Comparison of ENCODE assay signal across 11 cellular contexts in genomic region chr13:100513987-100514670, GRCh38.
DNase-seq lines count a peak whose midpoint lies in the region; ATAC-seq and TF ChIP-seq lines count a peak whose summit lies in the region.
"Had no signal": no experiment of that assay in that cellular context is flagged by ENCODE, and none has a peak within 500 bp of the region (broad histone marks: within the 10 kb centered on the region; RNA-seq: fewer than 3 reads in every experiment).

No MANE protein-coding gene starts in this region.

- CTCF ChIA-PET in HCT116 (lab: Charles Lee): interaction anchor here (1.0 to 2.1 kb wide), 14 partner anchors 10 to 747 kb away, joined by 3 to 11 read pairs (median 4); partner anchors contain the start of gene PCCA

- no peak for TF ChIP-seq RAD21 in HCT116 (IDR thresholded peaks at IDR 0.05; ENCODE audit: low read depth)

- H4K20me1 ChIP-seq in HCT116 (ENCODE audit: insufficient read depth) (no peaks in the 10 kb centered on the region), neural progenitor cell (ENCODE audit: low read depth) (no peaks in the 10 kb centered on the region)

- no peaks in the 10 kb centered on the region for H3K9me3 Mint-ChIP-seq in neural progenitor cell
- H3K9me3 Mint-ChIP-seq: activated CD4-positive, alpha-beta T cell treated with anti-CD3 and anti-CD28 coated beads, Interleukin-2, amount 10 ng/mL, durations not matched to agents 7 days and 5 days had no signal

- 0 out of 2 replicates have a peak overlapping the region, but pooled peaks have one; percentile 2 for H3K4me2 ChIP-seq in HCT116 (ENCODE audit: low read length)
- H3K4me2 ChIP-seq in neural progenitor cell: peak overlapping the region; percentile 32

- H3K4me1 ChIP-seq in HCT116 (ENCODE audit: control insufficient read depth in 1 of 2, insufficient read depth in 2 of 2, low read length in 2 of 2): peaks cover 32 to 33% of the 10 kb centered on the region in 2 experiments
- H3K4me1 ChIP-seq in neural progenitor cell: peaks cover 57% of the 10 kb centered on the region
- H3K4me1 ChIP-seq in BE2C: no peaks in the 10 kb centered on the region

- H3K9me3 ChIP-seq in HCT116 (ENCODE audit: control insufficient read depth in 1 of 2, insufficient read depth in 1 of 2, low read depth in 1 of 2, low read length in 2 of 2) (no peaks in the 10 kb centered on the region), neural progenitor cell (ENCODE audit: low read depth) (no peaks in the 10 kb centered on the region), BE2C (no peaks in the 10 kb centered on the region)
- H3K9me3 ChIP-seq: SJSA1 had no signal

- no peak overlapping the region for H3K4me3 ChIP-seq in HCT116 (replicated peaks in 1 of 2; ENCODE audit: low read depth in 1 of 2, low read length in 2 of 2)
- H3K4me3 ChIP-seq in neural progenitor cell: no peak overlapping the region
- H3K4me3 ChIP-seq in BE2C (ENCODE audit: low read depth, low read length): no peak overlapping the region
- H3K4me3 ChIP-seq: SJSA1 had no signal

- RAD21 ChIA-PET in HCT116 (lab: Charles Lee; ENCODE audit: low non-redundant PET in 1 of 2, low total read pairs in 2 of 2, uncharacterized antibody in 2 of 2, unreplicated experiment in 2 of 2): interaction anchor here (1.0 to 1.6 kb wide), 7 partner anchors 71 to 859 kb away, joined by 3 to 5 read pairs (median 4); no protein-coding TSS in a partner anchor

- H3K4me3 Mint-ChIP-seq in neural progenitor cell: peak overlapping the region; percentile 19
- H3K4me3 Mint-ChIP-seq: activated CD4-positive, alpha-beta T cell treated with anti-CD3 and anti-CD28 coated beads, Interleukin-2, amount 10 ng/mL, durations not matched to agents 7 days and 5 days; activated naive CD8-positive, alpha-beta T cell had no signal

- TF ChIP-seq CTCF in HCT116 (IDR thresholded peaks at IDR 0.05 in 2 of 3, conservative IDR thresholded peaks at IDR 0.05 in 1 of 3; ENCODE audit: borderline replicate concordance in 1 of 3, insufficient read depth in 1 of 3, low read depth in 2 of 3, low read length in 2 of 3): no peak
- TF ChIP-seq CTCF in VCaP (conservative IDR thresholded peaks at IDR 0.05): no peak
- no peak for TF ChIP-seq CTCF in neural progenitor cell (IDR thresholded peaks at IDR 0.05)
- TF ChIP-seq CTCF in BE2C (IDR thresholded peaks at IDR 0.05; ENCODE audit: low read depth, low read length): no peak

- TF ChIP-seq POLR2A in HCT116 (IDR thresholded peaks at IDR 0.05; ENCODE audit: borderline replicate concordance, extremely low read depth, insufficient read depth, insufficient read length): no peak

- no TSS peak for BruUV-seq in HCT116 (replicated peaks; lab: Mats Ljungman, UMichigan)

- H3K79me2 ChIP-seq in HCT116 (ENCODE audit: insufficient read depth, low read length) (no peaks in the 10 kb centered on the region), neural progenitor cell (ENCODE audit: low read depth) (peaks cover 3% of the 10 kb centered on the region)

- DNase-seq in HCT116 (ENCODE audit: low read depth, low spot score): no peak
- DNase-seq in NCI-H2029 (lab: John Stamatoyannopoulos, UW): peak; percentile 53
- no peak for DNase-seq in neural progenitor cell (ENCODE audit: low spot score)
- DNase-seq in cortex of kidney (lab: John Stamatoyannopoulos, UW): no peak
- DNase-seq in NCI-H226: no peak
- no peak for DNase-seq in BE2C

- POLR2A ChIA-PET in HCT116 (lab: Charles Lee): no interaction called here

- ATAC-seq in HCT116 (no peak), GM18858 (IDR thresholded peaks at IDR 0.05; ENCODE audit: unreplicated experiment) (no peak)

- intact Hi-C loops in HCT116 (cut with micrococcal nuclease): loop anchor here (1.0 to 10.0 kb wide), 8 partner anchors 71 to 598 kb away; partner anchors contain the start of gene PCCA

- H3K27me3 ChIP-seq in HCT116 (ENCODE audit: insufficient read depth, low read length): no peaks in the 10 kb centered on the region
- H3K27me3 ChIP-seq in neural progenitor cell: no peaks in the 10 kb centered on the region
- H3K27me3 ChIP-seq in BE2C: no peaks in the 10 kb centered on the region
- H3K27me3 ChIP-seq: SJSA1 had no signal

- H3K36me3 Mint-ChIP-seq in neural progenitor cell: peaks cover 5% of the 10 kb centered on the region

- H3K27ac ChIP-seq in HCT116 (ENCODE audit: low read depth, low read length) (no peak overlapping the region), VCaP (peak overlapping the region; percentile 44), neural progenitor cell (no peak overlapping the region)
- H3K27ac ChIP-seq: SJSA1 had no signal

- H3K9me2 ChIP-seq in HCT116 (ENCODE audit: insufficient read depth): no peaks in the 10 kb centered on the region

- H2AFZ ChIP-seq in HCT116 (ENCODE audit: low read depth, low read length, poor library complexity, severe bottlenecking): no peak overlapping the region
- no peak overlapping the region for H2AFZ ChIP-seq in neural progenitor cell (replicated peaks)

- H3K27me3 Mint-ChIP-seq in neural progenitor cell (ENCODE audit: insufficient read depth, low read depth): peaks cover 2% of the 10 kb centered on the region

- H3K36me3 ChIP-seq in HCT116 (ENCODE audit: control insufficient read depth in 1 of 2, insufficient read depth in 2 of 2, low read length in 2 of 2) (no peaks in the 10 kb centered on the region), neural progenitor cell (no peaks in the 10 kb centered on the region), BE2C (no peaks in the 10 kb centered on the region)
- H3K36me3 ChIP-seq: SJSA1 had no signal

- peaks cover 30% of the 10 kb centered on the region for H3F3A ChIP-seq in neural progenitor cell (ENCODE audit: low read depth)

- peak overlapping the region; percentile 88 for H3K27ac Mint-ChIP-seq in neural progenitor cell
- H3K27ac Mint-ChIP-seq: activated CD4-positive, alpha-beta T cell treated with anti-CD3 and anti-CD28 coated beads, Interleukin-2, amount 10 ng/mL, durations not matched to agents 7 days and 5 days; activated naive CD8-positive, alpha-beta T cell had no signal

- no peak overlapping the region for H3K9ac ChIP-seq in HCT116 (ENCODE audit: low read length)
- H3K9ac ChIP-seq in neural progenitor cell: no peak overlapping the region

- H3K4me1 Mint-ChIP-seq in neural progenitor cell: peaks cover 78% of the 10 kb centered on the region

TF ChIP-seq in HCT116, 20 proteins besides CTCF, POLR2A, EP300 and RAD21:
- TF ChIP-seq SIN3A (IDR thresholded peaks at IDR 0.05; ENCODE audit: low read depth) (no peak), EZH2 (IDR thresholded peaks at IDR 0.05) (no peak), YY1 (IDR thresholded peaks at IDR 0.05; ENCODE audit: extremely low read depth, insufficient replicate concordance, low read depth, low read length) (no peak)
